In the genomic region with DNA sequence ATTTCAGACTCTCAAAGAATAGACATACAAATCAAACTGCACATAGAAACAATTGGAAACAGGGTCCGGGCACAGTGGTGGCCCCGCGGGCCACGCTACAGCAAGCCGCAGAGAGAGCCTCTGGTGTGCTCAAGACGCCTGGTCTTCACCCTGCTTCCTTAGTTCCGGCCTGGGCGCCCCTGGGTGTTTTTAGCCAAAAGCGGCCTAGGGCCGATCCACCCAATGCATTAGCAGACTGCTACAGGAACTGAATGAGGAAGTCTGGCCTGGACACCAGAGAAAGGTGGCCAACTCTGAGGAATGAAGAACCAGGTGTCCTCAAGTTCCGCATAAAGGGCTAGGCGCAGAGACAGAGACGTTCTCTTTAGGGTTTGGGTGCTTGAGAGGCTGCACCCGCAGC, we compare ENCODE assay signal across 1 cellular context.
TF ChIP-seq lines count a peak whose summit lies in the region.

No MANE protein-coding gene starts in this region.

TF ChIP-seq in H1, 55 proteins besides CTCF, POLR2A, EP300 and RAD21:
- TF ChIP-seq EZH2 (IDR thresholded peaks at IDR 0.05; ENCODE audit: low read depth, low read length, severe bottlenecking) (peak; percentile 69), ASH2L (IDR thresholded peaks at IDR 0.05; ENCODE audit: low read length) (no peak), CBX5 (IDR thresholded peaks at IDR 0.05; ENCODE audit: low read depth, low read length) (no peak), NRF1 (IDR thresholded peaks at IDR 0.05; ENCODE audit: low read depth, low read length) (no peak), CHD1 (IDR thresholded peaks at IDR 0.05; ENCODE audit: low read depth, low read length) (no peak), RNF2 (IDR thresholded peaks at IDR 0.05; ENCODE audit: borderline replicate concordance, low read depth, low read length, missing control alignments, poor library complexity, severe bottlenecking) (peak; percentile 61), SAP30 (IDR thresholded peaks at IDR 0.05; ENCODE audit: insufficient read depth, insufficient replicate concordance, low read length) (no peak), SUZ12 (IDR thresholded peaks at IDR 0.05; ENCODE audit: low read length) (peak; percentile 63)
TF ChIP-seq in H1: peak in this region for 3.
